Comparison of ENCODE assay signal across 8 cellular contexts in genomic region chr2:231614559-231615057, GRCh38. TPM values are rescaled to one million over a fixed set of nuclear protein-coding genes. Genes with fewer than 3 reads are reported as not detected.
A peak's percentile ranks its signal among the peaks of the same experiment; 100 is the strongest.
DNase-seq lines count a peak whose midpoint lies in the region; ATAC-seq and TF ChIP-seq lines count a peak whose summit lies in the region.

No MANE protein-coding gene starts in this region.

- peak overlapping the region; percentile 93 for H3K18ac ChIP-seq in trophoblast cell (ENCODE audit: low read length)

- WGBS in trophoblast cell (ENCODE audit: extremely low coverage, insufficient coverage, insufficient read length) = no CpG with 5 or more reads among the region's 46 CpGs

- H3K27ac ChIP-seq in HL-60 (replicated peaks) (peak overlapping the region; percentile 96), trophoblast cell (ENCODE audit: low read depth, low read length) (peak overlapping the region; percentile 97)

- H3K4ac ChIP-seq in trophoblast cell (ENCODE audit: low read depth, low read length) = peak overlapping the region; percentile 87

- H3K9me3 ChIP-seq in trophoblast cell (ENCODE audit: insufficient read depth, low read depth, low read length) = no peaks in the 10 kb centered on the region

- peak overlapping the region; percentile 59 for H4K12ac ChIP-seq in trophoblast cell (ENCODE audit: low read depth, low read length)

- H3K4me1 ChIP-seq in trophoblast cell (ENCODE audit: control insufficient read depth in 1 of 2, insufficient read depth in 2 of 2, low read length in 2 of 2) = peaks cover 36 to 50% of the 10 kb centered on the region in 2 experiments

- peak overlapping the region; percentile 70 for H3K4me2 ChIP-seq in trophoblast cell (ENCODE audit: low read length)

- peak overlapping the region; percentile 68 for H2AFZ ChIP-seq in trophoblast cell (ENCODE audit: insufficient read depth, low read length, poor library complexity)

- peak overlapping the region; percentile 96 for H2BK5ac ChIP-seq in trophoblast cell (ENCODE audit: low read depth, low read length, poor library complexity)

- peak overlapping the region; percentile 57 for H2AK5ac ChIP-seq in trophoblast cell (ENCODE audit: low read length)

- H3K36me3 ChIP-seq in trophoblast cell (ENCODE audit: control insufficient read depth in 1 of 2, insufficient read depth in 2 of 2, low read length in 2 of 2) = no peaks in the 10 kb centered on the region

- peak; percentile 57 to 80 for DNase-seq in HL-60 (ENCODE audit: low read depth in 1 of 2, low spot score in 1 of 2)
- DNase-seq in activated CD8-positive, alpha-beta memory T cell treated with anti-CD3 and anti-CD28 coated beads, Interleukin-2, amount 50 U/mL, for 48 hours = peak; percentile 85
- DNase-seq in foreskin fibroblast = peak in 1 of 2 donors; percentile 67
- no peak for DNase-seq in trophoblast cell
- DNase-seq in SKM-1 (lab: John Stamatoyannopoulos, UW; ENCODE audit: unreplicated experiment) = no peak
- no peak for DNase-seq in SKM-1 treated with dmso at 0.1 percent for 144 hours (lab: John Stamatoyannopoulos, UW; ENCODE audit: unreplicated experiment)

- no peak overlapping the region for H3K23ac ChIP-seq in trophoblast cell (ENCODE audit: low read length)

- peak overlapping the region; percentile 93 for H3K14ac ChIP-seq in trophoblast cell (ENCODE audit: low read length)

- H4K8ac ChIP-seq in trophoblast cell (ENCODE audit: low read depth, low read length) = peak overlapping the region; percentile 88

- H2BK120ac ChIP-seq in trophoblast cell (ENCODE audit: insufficient read depth, low read length, poor library complexity) = peak overlapping the region; percentile 27

- peak overlapping the region; percentile 35 for H2BK12ac ChIP-seq in trophoblast cell (ENCODE audit: low read length)

- H3K27me3 ChIP-seq in HL-60 (ENCODE audit: insufficient read depth, poor library complexity, severe bottlenecking) = no peaks in the 10 kb centered on the region
- H3K27me3 ChIP-seq in trophoblast cell (ENCODE audit: insufficient read depth, low read length) = no peaks in the 10 kb centered on the region

- no peak for TF ChIP-seq CTCF in HL-60 (IDR thresholded peaks at IDR 0.05; ENCODE audit: insufficient read depth, low read length)
- TF ChIP-seq CTCF in foreskin fibroblast (IDR thresholded peaks at IDR 0.05; ENCODE audit: low read depth, low read length) = no peak

- peak overlapping the region; percentile 96 for H3K9ac ChIP-seq in trophoblast cell (ENCODE audit: low read length)

- peak; percentile 7 for ATAC-seq in GM18511 (IDR thresholded peaks at IDR 0.05; ENCODE audit: unreplicated experiment)
- no peak for ATAC-seq in HG03342 (IDR thresholded peaks at IDR 0.05; ENCODE audit: unreplicated experiment)

- peaks cover 9% of the 10 kb centered on the region for H3K79me2 ChIP-seq in trophoblast cell (ENCODE audit: control insufficient read depth, insufficient read depth, low read length, poor library complexity)

- H3K4me3 ChIP-seq in HL-60 (replicated peaks; ENCODE audit: insufficient read depth, low read length) = peak overlapping the region; percentile 14
- H3K4me3 ChIP-seq in foreskin fibroblast (ENCODE audit: low read depth in 1 of 2, low read length in 2 of 2) = peak overlapping the region; percentile 43 to 52
- H3K4me3 ChIP-seq in trophoblast cell (ENCODE audit: low read depth, low read length) = peak overlapping the region; percentile 73

- peak overlapping the region; percentile 96 for H4K91ac ChIP-seq in trophoblast cell (ENCODE audit: low read depth, low read length)

- peaks cover 41% of the 10 kb centered on the region for H3K79me1 ChIP-seq in trophoblast cell (ENCODE audit: low read length)

RNA-seq across cellular contexts. Expression of gene TEX44, which starts 21.9 kb away (rescaled TPM):
- polyA plus RNA-seq in trophoblast cell (2013) = not detected in 2 replicates

Comparison
In these comparisons a context has a peak if more than half of its experiments do, and no peak if none do; other contexts are left out.
1. DNase-seq: peak in HL-60 (2 of 2) and activated CD8-positive, alpha-beta memory T cell treated with anti-CD3 and anti-CD28 coated beads, Interleukin-2, amount 50 U/mL, for 48 hours (single experiment); none in trophoblast cell (0 of 2), SKM-1 (single experiment) and SKM-1 treated with dmso at 0.1 percent for 144 hours (single experiment).
2. H3K4me3 ChIP-seq: peak in every context shown above with its lines; median percentile 73 in trophoblast cell; 48 in foreskin fibroblast; 14 in HL-60.